Comparison of ENCODE assay signal across 1 cellular context in the genomic region with DNA sequence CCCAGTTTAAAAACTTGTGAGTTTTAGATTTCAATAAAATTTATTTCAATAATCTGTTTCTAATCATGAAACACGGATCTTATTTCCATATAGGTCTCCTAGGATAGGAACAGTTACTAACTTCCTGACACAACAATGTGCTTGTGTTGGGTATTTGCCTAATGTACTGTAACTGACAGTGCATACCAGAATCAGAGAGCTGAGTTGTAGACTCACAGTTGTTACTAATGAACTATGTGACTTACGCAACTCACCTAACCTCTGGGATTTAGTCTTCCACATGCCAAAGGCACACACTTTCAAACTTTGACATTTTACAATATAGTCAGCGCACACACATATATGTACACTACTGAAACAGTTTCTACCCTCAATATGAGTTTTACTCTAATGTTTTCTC.
A peak's percentile ranks its signal among the peaks of the same experiment; 100 is the strongest.
TF ChIP-seq lines count a peak whose summit lies in the region.

No MANE protein-coding gene starts in this region.

TF ChIP-seq in HepG2, 621 proteins besides CTCF, POLR2A, EP300 and RAD21 (continued from another document):
- TF ChIP-seq, protein P1, sequence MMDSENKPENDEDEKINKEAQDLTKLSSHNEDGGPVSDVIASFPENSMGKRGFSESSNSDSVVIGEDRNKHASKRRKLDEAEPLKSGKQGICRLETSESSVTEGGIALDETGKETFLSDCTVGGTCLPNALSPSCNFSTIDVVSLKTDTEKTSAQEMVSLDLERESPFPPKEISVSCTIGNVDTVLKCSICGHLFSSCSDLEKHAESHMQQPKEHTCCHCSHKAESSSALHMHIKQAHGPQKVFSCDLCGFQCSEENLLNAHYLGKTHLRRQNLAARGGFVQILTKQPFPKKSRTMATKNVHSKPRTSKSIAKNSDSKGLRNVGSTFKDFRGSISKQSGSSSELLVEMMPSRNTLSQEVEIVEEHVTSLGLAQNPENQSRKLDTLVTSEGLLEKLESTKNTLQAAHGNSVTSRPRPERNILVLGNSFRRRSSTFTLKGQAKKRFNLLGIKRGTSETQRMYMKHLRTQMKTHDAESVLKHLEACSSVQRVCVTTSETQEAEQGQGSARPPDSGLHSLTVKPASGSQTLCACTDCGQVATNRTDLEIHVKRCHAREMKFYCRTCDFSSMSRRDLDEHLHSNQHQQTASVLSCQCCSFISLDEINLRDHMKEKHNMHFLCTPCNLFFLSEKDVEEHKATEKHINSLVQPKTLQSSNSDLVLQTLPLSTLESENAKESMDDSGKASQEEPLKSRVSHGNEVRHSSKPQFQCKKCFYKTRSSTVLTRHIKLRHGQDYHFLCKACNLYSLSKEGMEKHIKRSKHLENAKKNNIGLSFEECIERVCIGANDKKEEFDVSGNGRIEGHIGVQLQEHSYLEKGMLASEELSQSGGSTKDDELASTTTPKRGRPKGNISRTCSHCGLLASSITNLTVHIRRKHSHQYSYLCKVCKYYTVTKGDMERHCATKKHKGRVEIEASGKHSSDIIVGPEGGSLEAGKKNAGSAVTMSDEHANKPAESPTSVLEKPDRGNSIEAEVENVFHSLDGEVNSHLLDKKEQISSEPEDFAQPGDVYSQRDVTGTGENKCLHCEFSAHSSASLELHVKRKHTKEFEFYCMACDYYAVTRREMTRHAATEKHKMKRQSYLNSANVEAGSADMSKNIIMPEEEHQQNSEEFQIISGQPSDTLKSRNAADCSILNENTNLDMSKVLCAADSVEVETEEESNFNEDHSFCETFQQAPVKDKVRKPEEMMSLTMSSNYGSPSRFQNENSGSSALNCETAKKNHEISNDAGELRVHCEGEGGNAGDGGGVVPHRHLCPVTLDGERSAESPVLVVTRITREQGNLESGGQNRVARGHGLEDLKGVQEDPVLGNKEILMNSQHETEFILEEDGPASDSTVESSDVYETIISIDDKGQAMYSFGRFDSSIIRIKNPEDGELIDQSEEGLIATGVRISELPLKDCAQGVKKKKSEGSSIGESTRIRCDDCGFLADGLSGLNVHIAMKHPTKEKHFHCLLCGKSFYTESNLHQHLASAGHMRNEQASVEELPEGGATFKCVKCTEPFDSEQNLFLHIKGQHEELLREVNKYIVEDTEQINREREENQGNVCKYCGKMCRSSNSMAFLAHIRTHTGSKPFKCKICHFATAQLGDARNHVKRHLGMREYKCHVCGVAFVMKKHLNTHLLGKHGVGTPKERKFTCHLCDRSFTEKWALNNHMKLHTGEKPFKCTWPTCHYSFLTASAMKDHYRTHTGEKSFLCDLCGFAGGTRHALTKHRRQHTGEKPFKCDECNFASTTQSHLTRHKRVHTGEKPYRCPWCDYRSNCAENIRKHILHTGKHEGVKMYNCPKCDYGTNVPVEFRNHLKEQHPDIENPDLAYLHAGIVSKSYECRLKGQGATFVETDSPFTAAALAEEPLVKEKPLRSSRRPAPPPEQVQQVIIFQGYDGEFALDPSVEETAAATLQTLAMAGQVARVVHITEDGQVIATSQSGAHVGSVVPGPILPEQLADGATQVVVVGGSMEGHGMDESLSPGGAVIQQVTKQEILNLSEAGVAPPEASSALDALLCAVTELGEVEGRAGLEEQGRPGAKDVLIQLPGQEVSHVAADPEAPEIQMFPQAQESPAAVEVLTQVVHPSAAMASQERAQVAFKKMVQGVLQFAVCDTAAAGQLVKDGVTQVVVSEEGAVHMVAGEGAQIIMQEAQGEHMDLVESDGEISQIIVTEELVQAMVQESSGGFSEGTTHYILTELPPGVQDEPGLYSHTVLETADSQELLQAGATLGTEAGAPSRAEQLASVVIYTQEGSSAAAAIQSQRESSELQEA (CRISPR knock-in tag; IDR thresholded peaks at IDR 0.05; ENCODE audit: not compliant biosample characterization): no peak
- TF ChIP-seq ZNF510 (CRISPR knock-in tag; IDR thresholded peaks at IDR 0.05; ENCODE audit: low read depth) (no peak), CREB1 (IDR thresholded peaks at IDR 0.05) (no peak), CREB1 (CRISPR knock-in tag; IDR thresholded peaks at IDR 0.05) (peak; percentile 43; the same call in 1 of the 2 replicates), MEF2D (CRISPR knock-in tag; IDR thresholded peaks at IDR 0.05) (no peak), ZNF44 (CRISPR knock-in tag; IDR thresholded peaks at IDR 0.05) (no peak), HDAC2 (CRISPR knock-in tag; IDR thresholded peaks at IDR 0.05) (peak; percentile 42; the same call in 1 of the 2 replicates), MAFK (conservative IDR thresholded peaks at IDR 0.05 in 1 of 2, IDR thresholded peaks at IDR 0.05 in 1 of 2; ENCODE audit: low read length in 2 of 2) (no peak)
- TF ChIP-seq, protein P2, sequence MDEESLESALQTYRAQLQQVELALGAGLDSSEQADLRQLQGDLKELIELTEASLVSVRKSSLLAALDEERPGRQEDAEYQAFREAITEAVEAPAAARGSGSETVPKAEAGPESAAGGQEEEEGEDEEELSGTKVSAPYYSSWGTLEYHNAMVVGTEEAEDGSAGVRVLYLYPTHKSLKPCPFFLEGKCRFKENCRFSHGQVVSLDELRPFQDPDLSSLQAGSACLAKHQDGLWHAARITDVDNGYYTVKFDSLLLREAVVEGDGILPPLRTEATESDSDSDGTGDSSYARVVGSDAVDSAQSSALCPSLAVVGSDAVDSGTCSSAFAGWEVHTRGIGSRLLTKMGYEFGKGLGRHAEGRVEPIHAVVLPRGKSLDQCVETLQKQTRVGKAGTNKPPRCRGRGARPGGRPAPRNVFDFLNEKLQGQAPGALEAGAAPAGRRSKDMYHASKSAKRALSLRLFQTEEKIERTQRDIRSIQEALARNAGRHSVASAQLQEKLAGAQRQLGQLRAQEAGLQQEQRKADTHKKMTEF (CRISPR knock-in tag; IDR thresholded peaks at IDR 0.05): 0 out of 2 replicates have a peak, but pooled peaks have one; percentile 41
